ENCODE assay signal across 10 cellular contexts in the genomic region with DNA sequence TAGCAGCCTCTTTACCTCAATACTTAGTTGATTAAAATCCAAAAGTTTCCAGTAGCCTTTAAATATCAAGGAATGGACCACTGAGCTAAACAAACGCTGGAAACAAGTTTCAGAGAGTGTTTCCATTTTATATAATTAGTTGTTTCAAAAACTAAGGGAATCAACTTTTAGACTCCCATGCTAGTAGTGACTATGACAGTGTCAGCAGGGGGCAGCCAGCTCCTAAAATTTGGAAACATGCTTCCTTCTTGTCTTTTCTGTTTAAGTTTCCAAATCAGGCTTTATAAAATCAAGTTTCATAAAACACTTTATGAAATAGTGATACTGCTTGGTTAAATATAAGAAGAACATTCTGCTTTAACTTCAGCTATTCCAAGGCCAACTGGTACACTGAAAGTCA.
A peak's percentile ranks its signal among the peaks of the same experiment; 100 is the strongest.
DNase-seq lines count a peak whose midpoint lies in the region; ATAC-seq, FAIRE-seq and TF ChIP-seq lines count a peak whose summit lies in the region.
"Had no signal": no experiment of that assay in that cellular context is flagged by ENCODE, and none has a peak within 500 bp of the region (broad histone marks: within the 10 kb centered on the region; RNA-seq: fewer than 3 reads in every experiment).

No MANE protein-coding gene starts in this region.

- H3K9me3 Mint-ChIP-seq in naive thymus-derived CD4-positive, alpha-beta T cell = peaks cover 0 to 15% (median 6%) of the 10 kb centered on the region in 11 donors

- H3K4me1 ChIP-seq in naive thymus-derived CD4-positive, alpha-beta T cell (ENCODE audit: control insufficient read depth in 2 of 2, insufficient read depth in 2 of 2, low read length in 2 of 2) = no peaks in the 10 kb centered on the region
- H3K4me1 ChIP-seq: HAP-1 had no signal

- H3K27me3 ChIP-seq in bronchial epithelial cell (ENCODE audit: control insufficient read depth, insufficient read depth, low read length) (no peaks in the 10 kb centered on the region), neural cell (ENCODE audit: insufficient read depth, low read depth, low read length) (no peaks in the 10 kb centered on the region)
- H3K27me3 ChIP-seq in naive thymus-derived CD4-positive, alpha-beta T cell (ENCODE audit: control insufficient read depth in 2 of 2, insufficient read depth in 2 of 2, low read length in 2 of 2) = no peaks in the 10 kb centered on the region

- TF ChIP-seq EP300 in neural cell (conservative IDR thresholded peaks at IDR 0.05; ENCODE audit: poor library complexity, severe bottlenecking) = no peak

- no peak overlapping the region for H3K27ac Mint-ChIP-seq in naive thymus-derived CD4-positive, alpha-beta T cell

- no peaks in the 10 kb centered on the region for H3K9me2 ChIP-seq in neural cell (ENCODE audit: insufficient read depth, low read length)

- TF ChIP-seq CTCF in NB4 (IDR thresholded peaks at IDR 0.05; ENCODE audit: low read depth, low read length) = no peak
- TF ChIP-seq CTCF in bronchial epithelial cell (IDR thresholded peaks at IDR 0.05; ENCODE audit: insufficient read depth, low read length, severe bottlenecking) = peak; percentile 63
- TF ChIP-seq CTCF in neural cell (IDR thresholded peaks at IDR 0.05; ENCODE audit: poor library complexity, severe bottlenecking) = peak; percentile 46

- H3K9ac ChIP-seq in neural cell (ENCODE audit: low read length) = no peak overlapping the region

- no peaks in the 10 kb centered on the region for H3K79me2 ChIP-seq in neural cell (replicated peaks; ENCODE audit: insufficient read depth, low read length)

- TF ChIP-seq RAD21 in neural cell (conservative IDR thresholded peaks at IDR 0.05) = peak; percentile 46

- no peaks in the 10 kb centered on the region for H3K4me1 Mint-ChIP-seq in naive thymus-derived CD4-positive, alpha-beta T cell
- H3K4me1 Mint-ChIP-seq: central memory CD8-positive, alpha-beta T cell had no signal

- CTCF ChIA-PET in naive thymus-derived CD4-positive, alpha-beta T cell (lab: Charles Lee) = no interaction called here

- H3K36me3 Mint-ChIP-seq in naive thymus-derived CD4-positive, alpha-beta T cell = no peaks in the 10 kb centered on the region

- H3F3A ChIP-seq in neural cell (ENCODE audit: insufficient read depth, low read length, poor library complexity, severe bottlenecking) = no peaks in the 10 kb centered on the region

- intact Hi-C loops in naive thymus-derived CD4-positive, alpha-beta T cell (cut with micrococcal nuclease) = no loop called here
- intact Hi-C loops in sciatic nerve (cut with DNase I) = no loop called here

- no peaks in the 10 kb centered on the region for H4K20me1 ChIP-seq in neural cell (ENCODE audit: insufficient read depth)

- TF ChIP-seq POLR2A in NB4 (IDR thresholded peaks at IDR 0.05; ENCODE audit: extremely low read depth, insufficient read length) = no peak

- ATAC-seq in naive thymus-derived CD4-positive, alpha-beta T cell = no peak
- ATAC-seq in GM18868 (IDR thresholded peaks at IDR 0.05; ENCODE audit: unreplicated experiment) (no peak), HG03175 (IDR thresholded peaks at IDR 0.05; ENCODE audit: unreplicated experiment) (no peak), sciatic nerve (no peak)

- H3K4me3 ChIP-seq in NB4 (ENCODE audit: low read depth, low read length) = no peak overlapping the region
- H3K4me3 ChIP-seq in bronchial epithelial cell (ENCODE audit: low read depth, low read length) = no peak overlapping the region
- H3K4me3 ChIP-seq in neural cell (ENCODE audit: low read length) = no peak overlapping the region
- no peak overlapping the region for H3K4me3 ChIP-seq in naive thymus-derived CD4-positive, alpha-beta T cell (ENCODE audit: low read length)
- H3K4me3 ChIP-seq: HAP-1 had no signal

- H3K9me3 ChIP-seq in neural cell (ENCODE audit: low read length) = no peaks in the 10 kb centered on the region
- H3K9me3 ChIP-seq in naive thymus-derived CD4-positive, alpha-beta T cell (ENCODE audit: control insufficient read depth in 2 of 3, low read length in 3 of 3) = no peaks in the 10 kb centered on the region
- H3K9me3 ChIP-seq: HAP-1 had no signal

- POLR2A ChIA-PET in naive thymus-derived CD4-positive, alpha-beta T cell (lab: Charles Lee) = no interaction called here

- H3K27ac ChIP-seq in neural cell (ENCODE audit: low read length) = no peak overlapping the region
- no peak overlapping the region for H3K27ac ChIP-seq in naive thymus-derived CD4-positive, alpha-beta T cell (ENCODE audit: low read depth, low read length)

- H3K4me2 ChIP-seq in neural cell (ENCODE audit: low read length) = no peak overlapping the region

- H3K36me3 ChIP-seq in bronchial epithelial cell (ENCODE audit: control insufficient read depth, insufficient read depth, low read length) (no peaks in the 10 kb centered on the region), neural cell (ENCODE audit: insufficient read depth, low read length) (no peaks in the 10 kb centered on the region)
- no peaks in the 10 kb centered on the region for H3K36me3 ChIP-seq in naive thymus-derived CD4-positive, alpha-beta T cell (ENCODE audit: control insufficient read depth in 2 of 3, insufficient read depth in 3 of 3, low read length in 3 of 3)
- H3K36me3 ChIP-seq: HAP-1 had no signal

- no peak overlapping the region for H3K4me3 Mint-ChIP-seq in naive thymus-derived CD4-positive, alpha-beta T cell
- H3K4me3 Mint-ChIP-seq: central memory CD8-positive, alpha-beta T cell had no signal

- H3K27me3 Mint-ChIP-seq in naive thymus-derived CD4-positive, alpha-beta T cell = no peaks in the 10 kb centered on the region
- H3K27me3 Mint-ChIP-seq: central memory CD8-positive, alpha-beta T cell had no signal

- no peak for FAIRE-seq in bronchial epithelial cell (lab: Jason Lieb, UNC)

- peak; percentile 27 for DNase-seq in GM04504 (ENCODE audit: low read depth)
- DNase-seq in NB4 (ENCODE audit: low read depth) = peak; percentile 28
- peak; percentile 25 for DNase-seq in bronchial epithelial cell (ENCODE audit: low read depth)
- DNase-seq in naive thymus-derived CD4-positive, alpha-beta T cell = no peak
- no peak for DNase-seq in sciatic nerve (ENCODE audit: low spot score)

- no peak overlapping the region for H2AFZ ChIP-seq in neural cell (ENCODE audit: low read depth, low read length)

TF ChIP-seq in neural cell, 6 proteins besides CTCF, POLR2A, EP300 and RAD21:
- no peak for TF ChIP-seq MXI1 (conservative IDR thresholded peaks at IDR 0.05; ENCODE audit: poor library complexity, severe bottlenecking)
- TF ChIP-seq, protein P1, sequence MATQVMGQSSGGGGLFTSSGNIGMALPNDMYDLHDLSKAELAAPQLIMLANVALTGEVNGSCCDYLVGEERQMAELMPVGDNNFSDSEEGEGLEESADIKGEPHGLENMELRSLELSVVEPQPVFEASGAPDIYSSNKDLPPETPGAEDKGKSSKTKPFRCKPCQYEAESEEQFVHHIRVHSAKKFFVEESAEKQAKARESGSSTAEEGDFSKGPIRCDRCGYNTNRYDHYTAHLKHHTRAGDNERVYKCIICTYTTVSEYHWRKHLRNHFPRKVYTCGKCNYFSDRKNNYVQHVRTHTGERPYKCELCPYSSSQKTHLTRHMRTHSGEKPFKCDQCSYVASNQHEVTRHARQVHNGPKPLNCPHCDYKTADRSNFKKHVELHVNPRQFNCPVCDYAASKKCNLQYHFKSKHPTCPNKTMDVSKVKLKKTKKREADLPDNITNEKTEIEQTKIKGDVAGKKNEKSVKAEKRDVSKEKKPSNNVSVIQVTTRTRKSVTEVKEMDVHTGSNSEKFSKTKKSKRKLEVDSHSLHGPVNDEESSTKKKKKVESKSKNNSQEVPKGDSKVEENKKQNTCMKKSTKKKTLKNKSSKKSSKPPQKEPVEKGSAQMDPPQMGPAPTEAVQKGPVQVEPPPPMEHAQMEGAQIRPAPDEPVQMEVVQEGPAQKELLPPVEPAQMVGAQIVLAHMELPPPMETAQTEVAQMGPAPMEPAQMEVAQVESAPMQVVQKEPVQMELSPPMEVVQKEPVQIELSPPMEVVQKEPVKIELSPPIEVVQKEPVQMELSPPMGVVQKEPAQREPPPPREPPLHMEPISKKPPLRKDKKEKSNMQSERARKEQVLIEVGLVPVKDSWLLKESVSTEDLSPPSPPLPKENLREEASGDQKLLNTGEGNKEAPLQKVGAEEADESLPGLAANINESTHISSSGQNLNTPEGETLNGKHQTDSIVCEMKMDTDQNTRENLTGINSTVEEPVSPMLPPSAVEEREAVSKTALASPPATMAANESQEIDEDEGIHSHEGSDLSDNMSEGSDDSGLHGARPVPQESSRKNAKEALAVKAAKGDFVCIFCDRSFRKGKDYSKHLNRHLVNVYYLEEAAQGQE (IDR thresholded peaks at IDR 0.05; ENCODE audit: borderline replicate concordance) = no peak
- TF ChIP-seq SMC3 (conservative IDR thresholded peaks at IDR 0.05; ENCODE audit: poor library complexity) = peak; percentile 65
TF ChIP-seq in neural cell: peak in this region for 1.

Comparison
In these comparisons a context has a peak if more than half of its experiments do, and no peak if none do; other contexts are left out.
1. DNase-seq: peak in GM04504 (single experiment), NB4 (single experiment) and bronchial epithelial cell (single experiment); none in naive thymus-derived CD4-positive, alpha-beta T cell (0 of 9) and sciatic nerve (single experiment).